16 cellular contexts compared by ENCODE assay signal in the genomic region with DNA sequence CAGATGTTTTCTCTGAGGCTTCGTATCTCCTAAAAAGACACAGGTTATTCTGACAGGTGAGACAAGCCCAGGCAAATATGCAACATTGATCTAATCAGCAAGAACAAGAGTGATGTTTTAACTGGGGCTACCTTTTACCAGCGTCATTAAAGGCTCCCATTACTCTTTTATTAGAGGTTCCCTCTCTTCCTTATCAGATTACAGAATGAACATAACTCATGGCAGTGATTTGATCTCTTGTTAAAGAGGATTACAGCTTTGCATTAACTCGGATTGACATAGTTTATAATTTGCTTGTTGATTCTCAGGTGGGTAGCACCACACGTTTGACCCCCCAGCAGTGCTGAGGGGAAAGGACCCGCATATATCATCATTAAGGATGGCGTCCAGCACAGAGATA.
DNase-seq lines count a peak whose midpoint lies in the region; ATAC-seq and TF ChIP-seq lines count a peak whose summit lies in the region.
"Had no signal": no experiment of that assay in that cellular context is flagged by ENCODE, and none has a peak within 500 bp of the region (broad histone marks: within the 10 kb centered on the region; RNA-seq: fewer than 3 reads in every experiment).

No MANE protein-coding gene starts in this region.

- peaks cover 43% of the 10 kb centered on the region for H3K4me1 Mint-ChIP-seq in nephron progenitor cell

- DNase-seq in NCI-H1417 (lab: John Stamatoyannopoulos, UW) (peak in 2 of 3 experiments; percentile 15 to 63), NCI-H1417 treated with DMSO at 0.1 percent for 48 hours (lab: John Stamatoyannopoulos, UW) (no peak), NCI-H1436 (lab: John Stamatoyannopoulos, UW) (peak; percentile 37), nephron progenitor cell (no peak), COLO668 (lab: John Stamatoyannopoulos, UW; ENCODE audit: unreplicated experiment) (no peak)
- DNase-seq: EL; NCI-H1694 treated with DMSO at 0.1 percent for 48 hours; NCI-H510A treated with DMSO at 0.1 percent for 48 hours; NK-92 treated with Interleukin-12 subunit alpha and Interleukin-12 subunit beta, amount 100 ng/mL, for 24 hours; OCI-M1; RPMI8226; SJCRH30 had no signal

- H3K27ac Mint-ChIP-seq in nephron progenitor cell: peak overlapping the region; percentile 65

- no peaks in the 10 kb centered on the region for H3K9me3 Mint-ChIP-seq in nephron progenitor cell

- TF ChIP-seq CTCF in VCaP (conservative IDR thresholded peaks at IDR 0.05) (no peak), nephron progenitor cell (IDR thresholded peaks at IDR 0.05) (no peak)

- ATAC-seq in GM18498 (IDR thresholded peaks at IDR 0.05; ENCODE audit: unreplicated experiment) (no peak), HG03354 (IDR thresholded peaks at IDR 0.05; ENCODE audit: poor library complexity, severe bottlenecking, unreplicated experiment) (no peak)

- H3K36me3 Mint-ChIP-seq in nephron progenitor cell (ENCODE audit: low read depth): peaks cover 48% of the 10 kb centered on the region

- peak overlapping the region; percentile 39 for H3K4me3 Mint-ChIP-seq in nephron progenitor cell

- peak overlapping the region; percentile 67 for H3K27ac ChIP-seq in VCaP
- H3K27ac ChIP-seq: 22Rv1, SJCRH30 had no signal

- no peaks in the 10 kb centered on the region for H3K27me3 Mint-ChIP-seq in nephron progenitor cell (ENCODE audit: low read depth, poor library complexity)

Comparison
In these comparisons a context has a peak if more than half of its experiments do, and no peak if none do; other contexts are left out.
1. DNase-seq: peak in NCI-H1417 (2 of 3) and NCI-H1436 (single experiment); none in NCI-H1417 treated with DMSO at 0.1 percent for 48 hours (single experiment), nephron progenitor cell (single experiment) and COLO668 (single experiment).